Comparison of ENCODE assay signal across 8 cellular contexts in genomic region chr3:197554196-197554561, GRCh38. TPM values are rescaled to one million over a fixed set of nuclear protein-coding genes. Genes with fewer than 3 reads are reported as not detected.
A peak's percentile ranks its signal among the peaks of the same experiment; 100 is the strongest.
DNase-seq lines count a peak whose midpoint lies in the region; ATAC-seq and TF ChIP-seq lines count a peak whose summit lies in the region.

No MANE protein-coding gene starts in this region.

- no peak for DNase-seq in AG04450 (ENCODE audit: low read depth, low spot score)
- DNase-seq in WTC11 (ENCODE audit: low spot score) = no peak
- no peak for DNase-seq in substantia nigra (lab: John Stamatoyannopoulos, UW)
- DNase-seq in inferior parietal cortex (ENCODE audit: extremely low spot score) = no peak
- DNase-seq in HuH-7 (ENCODE audit: low spot score) = no peak

- H3K27me3 ChIP-seq in AG04450 (ENCODE audit: control insufficient read depth, insufficient read depth, low read length) = peaks cover 19% of the 10 kb centered on the region
- H3K27me3 ChIP-seq in iPS-15b (ENCODE audit: control insufficient read depth, insufficient read depth, low read length) = peaks cover 10% of the 10 kb centered on the region

- peaks cover 58% of the 10 kb centered on the region for H3K4me1 Mint-ChIP-seq in WTC11

- H3K36me3 ChIP-seq in iPS-15b (ENCODE audit: control insufficient read depth, insufficient read depth, low read length) = no peaks in the 10 kb centered on the region

- peak overlapping the region; percentile 70 for H3K4me3 Mint-ChIP-seq in WTC11

- 0 out of 2 replicates have a peak, but pooled peaks cover 5% of the 10 kb centered on the region for H3K36me3 Mint-ChIP-seq in WTC11

- peak overlapping the region; percentile 92 for H3K4me3 ChIP-seq in AG04450 (ENCODE audit: low read depth, low read length)
- peak overlapping the region; percentile 51 for H3K4me3 ChIP-seq in iPS-15b (ENCODE audit: low read depth, low read length)

- H3K27ac ChIP-seq in AG04450 (ENCODE audit: low read depth, low read length) = peak overlapping the region; percentile 89
- H3K27ac ChIP-seq in substantia nigra (ENCODE audit: low read depth, low read length, poor library complexity, severe bottlenecking) = peak overlapping the region; percentile 99

- H3K4me1 ChIP-seq in iPS-15b (ENCODE audit: control insufficient read depth, insufficient read depth, low read length) = peaks cover 9% of the 10 kb centered on the region

- no peak for TF ChIP-seq CTCF in AG04450 (IDR thresholded peaks at IDR 0.05; ENCODE audit: low read depth, low read length)
- no peak for TF ChIP-seq CTCF in WTC11 (IDR thresholded peaks at IDR 0.05)

- CTCF ChIA-PET in AG04450 (lab: Charles Lee) = interaction anchor here (0.6 to 1.0 kb wide), 8 partner anchors 19 to 571 kb away, joined by 3 to 8 read pairs (median 3); no protein-coding TSS in a partner anchor
- CTCF ChIA-PET in WTC11 (lab: Charles Lee) = interaction anchor here (1.2 kb wide), 1 partner anchor 45 kb away, joined by 6 read pairs; no protein-coding TSS in a partner anchor

- H3K9me3 Mint-ChIP-seq in WTC11 = peaks cover under 1% of the 10 kb centered on the region

- peaks cover 26% of the 10 kb centered on the region for H3K27me3 Mint-ChIP-seq in WTC11 (ENCODE audit: low read depth)

- H3K27ac Mint-ChIP-seq in WTC11 = peak overlapping the region; percentile 49

- H3K9ac ChIP-seq in iPS-15b (ENCODE audit: low read depth, low read length) = no peak overlapping the region

- POLR2A ChIA-PET in AG04450 (lab: Yijun Ruan, JAX) = interaction anchor here (0.6 kb wide), 2 partner anchors 65 to 612 kb away, joined by 3 to 4 read pairs; no protein-coding TSS in a partner anchor
- POLR2A ChIA-PET in WTC11 (lab: Charles Lee) = interaction anchor here (0.6 kb wide), 1 partner anchor 13 kb away, joined by 3 read pairs; no protein-coding TSS in a partner anchor

- peak; percentile 0 for ATAC-seq in GM21529 (IDR thresholded peaks at IDR 0.05; ENCODE audit: unreplicated experiment)
- no peak for ATAC-seq in WTC11
- no peak for ATAC-seq in GM21447 (IDR thresholded peaks at IDR 0.05; ENCODE audit: unreplicated experiment)

- H3K9me3 ChIP-seq in AG04450 (ENCODE audit: control insufficient read depth, insufficient read depth, low read length) (no peaks in the 10 kb centered on the region; the same call in 1 of the 2 replicates), iPS-15b (ENCODE audit: control insufficient read depth, insufficient read depth, low read length) (no peaks in the 10 kb centered on the region)

TF ChIP-seq in WTC11, 78 proteins besides CTCF, POLR2A, EP300 and RAD21:
- no peak for TF ChIP-seq SP1 (CRISPR knock-in tag; conservative IDR thresholded peaks at IDR 0.05)
- TF ChIP-seq ZNF416 (CRISPR knock-in tag; IDR thresholded peaks at IDR 0.05) = no peak
- TF ChIP-seq ZNF512 (CRISPR knock-in tag; IDR thresholded peaks at IDR 0.05; ENCODE audit: borderline replicate concordance) = no peak
- no peak for TF ChIP-seq IRF2 (CRISPR knock-in tag; IDR thresholded peaks at IDR 0.05; ENCODE audit: borderline replicate concordance, low read depth)
- TF ChIP-seq TCF7 (CRISPR knock-in tag; IDR thresholded peaks at IDR 0.05; ENCODE audit: low read depth) = no peak
- TF ChIP-seq SOX15 (CRISPR knock-in tag; IDR thresholded peaks at IDR 0.05) = no peak
- no peak for TF ChIP-seq FOXP1 (CRISPR knock-in tag; IDR thresholded peaks at IDR 0.05; ENCODE audit: borderline replicate concordance)
- TF ChIP-seq TEAD4 (CRISPR knock-in tag; IDR thresholded peaks at IDR 0.05) = no peak
- TF ChIP-seq FOXK1 (CRISPR knock-in tag; IDR thresholded peaks at IDR 0.05) = no peak
- TF ChIP-seq CREB1 (CRISPR knock-in tag; IDR thresholded peaks at IDR 0.05) = no peak
- no peak for TF ChIP-seq JAZF1 (CRISPR knock-in tag; IDR thresholded peaks at IDR 0.05)
- no peak for TF ChIP-seq NFYB (CRISPR knock-in tag; conservative IDR thresholded peaks at IDR 0.05; ENCODE audit: low read depth)
- TF ChIP-seq PREB (CRISPR knock-in tag; IDR thresholded peaks at IDR 0.05; ENCODE audit: borderline replicate concordance) = no peak
- no peak for TF ChIP-seq E2F4 (CRISPR knock-in tag; IDR thresholded peaks at IDR 0.05; ENCODE audit: borderline replicate concordance, low read depth)
- no peak for TF ChIP-seq ATF3 (CRISPR knock-in tag; conservative IDR thresholded peaks at IDR 0.05)

RNA-seq across cellular contexts. Expression of gene BDH1, which starts 1.6 kb away (rescaled TPM):
- polyA plus RNA-seq in AG04450 (2011; rRNA removed) = 6.1 and 6.6 TPM in 2 replicates
- 3.2 and 7.3 TPM in 2 replicates for polyA minus RNA-seq in AG04450 (2011; rRNA and poly(A)+ RNA removed)
- 26.8 to 32.5 TPM (median 29.9 TPM) in 3 replicates for total RNA-seq in WTC11 (2021)
